8 cellular contexts compared by ENCODE assay signal in the genomic region with DNA sequence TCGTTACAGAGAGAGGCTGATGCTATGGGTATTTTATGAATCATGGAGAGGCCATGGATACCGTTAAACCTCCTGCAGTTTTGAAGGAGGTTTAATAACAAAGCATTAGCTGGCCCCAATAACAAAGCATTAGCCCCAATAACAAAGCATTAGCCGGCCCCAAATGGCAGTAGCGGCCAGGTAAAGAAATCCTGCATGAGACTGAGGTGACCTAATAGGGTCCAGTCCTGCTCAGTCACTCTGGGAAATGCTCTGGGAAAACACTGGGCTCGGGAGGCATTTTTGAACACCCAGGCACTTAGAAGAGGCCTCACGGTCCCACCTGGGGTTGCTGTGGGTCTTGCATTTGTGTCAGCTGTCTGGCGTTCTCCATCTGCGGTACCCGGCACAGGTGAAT. TPM values are rescaled to one million over a fixed set of nuclear protein-coding genes. Genes with fewer than 3 reads are reported as not detected.
DNase-seq lines count a peak whose midpoint lies in the region; ATAC-seq and TF ChIP-seq lines count a peak whose summit lies in the region.

No MANE protein-coding gene starts in this region.

- peaks cover 10 to 33% (median 23%) of the 10 kb centered on the region in 4 donors for H3K4me1 Mint-ChIP-seq in CD4-positive, alpha-beta memory T cell

- TSS peak; percentile 51 for BruUV-seq in PC-3 (replicated peaks; lab: Mats Ljungman, UMichigan)

- H3K27ac ChIP-seq in CD4-positive, alpha-beta memory T cell (ENCODE audit: low read depth, low read length) = peak overlapping the region; percentile 11
- H3K27ac ChIP-seq in PC-3 (ENCODE audit: low read length) (0 out of 2 replicates have a peak overlapping the region, but pooled peaks have one; percentile 14), epithelial cell of prostate (peak overlapping the region; percentile 99), osteoblast (ENCODE audit: low read depth, low read length) (peak overlapping the region; percentile 89)

- CTCF ChIA-PET in CD4-positive, alpha-beta memory T cell (lab: Charles Lee; ENCODE audit: partially characterized antibody) = interaction anchor here (1.7 kb wide), 1 partner anchor 90 kb away, joined by 3 read pairs; no protein-coding TSS in a partner anchor
- CTCF ChIA-PET in PC-3 (lab: Charles Lee) = no interaction called here

- H3K27me3 ChIP-seq in CD4-positive, alpha-beta memory T cell (ENCODE audit: insufficient read depth, low read length) = no peaks in the 10 kb centered on the region
- H3K27me3 ChIP-seq in PC-3 (ENCODE audit: low read length) = no peaks in the 10 kb centered on the region
- no peaks in the 10 kb centered on the region for H3K27me3 ChIP-seq in osteoblast (ENCODE audit: insufficient read depth, low read length)

- H3K79me2 ChIP-seq in PC-3 (ENCODE audit: low read length) (peaks cover 35% of the 10 kb centered on the region), osteoblast (ENCODE audit: insufficient read depth, low read length) (peaks cover 41% of the 10 kb centered on the region)

- H3K27me3 Mint-ChIP-seq in CD4-positive, alpha-beta memory T cell = peaks cover 0 to 2% of the 10 kb centered on the region in 2 donors

- H3K4me3 Mint-ChIP-seq in CD4-positive, alpha-beta memory T cell = peak overlapping the region; percentile 25 to 79 (median 67)

- no peaks in the 10 kb centered on the region for H3K9me3 ChIP-seq in CD4-positive, alpha-beta memory T cell (ENCODE audit: control insufficient read depth in 1 of 2, low read length in 2 of 2)
- H3K9me3 ChIP-seq in PC-3 (ENCODE audit: low read length) (no peaks in the 10 kb centered on the region), osteoblast (ENCODE audit: low read depth, low read length) (no peaks in the 10 kb centered on the region)

- no peaks in the 10 kb centered on the region for H4K20me1 ChIP-seq in PC-3 (ENCODE audit: low read length)
- peaks cover 27% of the 10 kb centered on the region for H4K20me1 ChIP-seq in osteoblast (ENCODE audit: insufficient read depth, low read length)

- H3K9ac ChIP-seq in PC-3 (ENCODE audit: low read length) = peak overlapping the region; percentile 80; the same call in 1 of the 2 replicates

- no peaks in the 10 kb centered on the region for H3K36me3 ChIP-seq in CD4-positive, alpha-beta memory T cell (ENCODE audit: insufficient read depth, low read length)
- H3K36me3 ChIP-seq in PC-3 (ENCODE audit: low read depth, low read length) (no peaks in the 10 kb centered on the region), osteoblast (ENCODE audit: insufficient read depth, low read length) (no peaks in the 10 kb centered on the region)

- intact Hi-C loops in CD4-positive, alpha-beta memory T cell (cut with micrococcal nuclease) = loop anchor here (5.0 kb wide), 1 partner anchor 169 kb away; no protein-coding TSS in a partner anchor
- intact Hi-C loops in PC-3 (cut with micrococcal nuclease) = no loop called here

- no peaks in the 10 kb centered on the region for H3K9me2 ChIP-seq in PC-3 (replicated peaks; ENCODE audit: low read length)

- peak overlapping the region in 1 of 2 donors; percentile 58 for H3K4me3 ChIP-seq in CD4-positive, alpha-beta memory T cell (ENCODE audit: low read length in 2 of 2)
- peak overlapping the region; percentile 50; the same call in 1 of the 2 replicates for H3K4me3 ChIP-seq in PC-3 (ENCODE audit: low read length)
- peak overlapping the region; percentile 85 for H3K4me3 ChIP-seq in osteoblast (ENCODE audit: insufficient read depth, low read length)

- POLR2A ChIA-PET in CD4-positive, alpha-beta memory T cell (lab: Charles Lee; ENCODE audit: partially characterized antibody) = interaction anchor here (1.0 to 2.6 kb wide), 2 partner anchors 12 to 168 kb away, joined by 3 to 6 read pairs; no protein-coding TSS in a partner anchor
- POLR2A ChIA-PET in PC-3 (lab: Charles Lee; ENCODE audit: unreplicated experiment) = no interaction called here

- H3K36me3 Mint-ChIP-seq in CD4-positive, alpha-beta memory T cell = no peaks in the 10 kb centered on the region

- H3K4me2 ChIP-seq in PC-3 (ENCODE audit: low read length) (peak overlapping the region; percentile 51), osteoblast (ENCODE audit: insufficient read depth, low read length) (peak overlapping the region; percentile 85)

- no peak for DNase-seq in CD4-positive, alpha-beta memory T cell
- DNase-seq in PC-3 = no peak
- DNase-seq in epithelial cell of prostate (ENCODE audit: low read depth, low spot score) = no peak
- DNase-seq in osteoblast (ENCODE audit: insufficient read length, low spot score, missing footprints) = no peak
- DNase-seq in stimulated activated naive CD4-positive, alpha-beta T cell (lab: John Stamatoyannopoulos, UW) = no peak
- DNase-seq in Kasumi-1 (lab: John Stamatoyannopoulos, UW) = no peak
- no peak for DNase-seq in HPDE6-E6E7 (ENCODE audit: extremely low spot score)

- H3F3A ChIP-seq in PC-3 (ENCODE audit: low read length, unreplicated experiment) = no peaks in the 10 kb centered on the region

- ATAC-seq in PC-3 (no peak), GM21390 (IDR thresholded peaks at IDR 0.05; ENCODE audit: unreplicated experiment) (no peak)

- H3K27ac Mint-ChIP-seq in CD4-positive, alpha-beta memory T cell = peak overlapping the region in 1 of 7 donors; percentile 18

- 0 out of 2 replicates have a peak overlapping the region, but pooled peaks have one; percentile 34 for H2AFZ ChIP-seq in PC-3 (ENCODE audit: low read length)
- no peak overlapping the region for H2AFZ ChIP-seq in osteoblast (ENCODE audit: low read length)

- no peaks in the 10 kb centered on the region for H3K9me3 Mint-ChIP-seq in CD4-positive, alpha-beta memory T cell

- no peak for TF ChIP-seq CTCF in PC-3 (conservative IDR thresholded peaks at IDR 0.05; ENCODE audit: low read depth, low read length)
- no peak for TF ChIP-seq CTCF in osteoblast (IDR thresholded peaks at IDR 0.05; ENCODE audit: extremely low read depth, low read depth, low read length)

- peaks cover 26% of the 10 kb centered on the region for H3K4me1 ChIP-seq in CD4-positive, alpha-beta memory T cell (ENCODE audit: insufficient read depth, low read length)
- H3K4me1 ChIP-seq in PC-3 (ENCODE audit: insufficient read depth, low read length) = peaks cover 30% of the 10 kb centered on the region
- peaks cover 25% of the 10 kb centered on the region for H3K4me1 ChIP-seq in osteoblast (ENCODE audit: insufficient read depth, low read length)

RNA-seq across cellular contexts. Expression of a gene that starts 0.8 kb away (rescaled TPM):
- 10 to 100 TPM; 66.9 to 74.9 TPM for total RNA-seq in CD4-positive, alpha-beta memory T cell
- 10 to 100 TPM in 1 of 2 donors, 1 to 10 TPM in 1; 4.0 to 25.0 TPM for polyA plus RNA-seq in CD4-positive, alpha-beta memory T cell
- total RNA-seq in PC-3 (2014; rRNA removed) (4.8 and 6.2 TPM in 2 replicates), osteoblast (7.6 and 10.3 TPM in 2 replicates)

Comparison
In these comparisons a context has a peak if more than half of its experiments do, and no peak if none do; other contexts are left out.
1. H3K27ac ChIP-seq: peak in every context shown above with its lines; median percentile 99 in epithelial cell of prostate; 89 in osteoblast; 14 in PC-3; 11 in CD4-positive, alpha-beta memory T cell.